ENCODE assay signal across 35 cellular contexts in the genomic region with DNA sequence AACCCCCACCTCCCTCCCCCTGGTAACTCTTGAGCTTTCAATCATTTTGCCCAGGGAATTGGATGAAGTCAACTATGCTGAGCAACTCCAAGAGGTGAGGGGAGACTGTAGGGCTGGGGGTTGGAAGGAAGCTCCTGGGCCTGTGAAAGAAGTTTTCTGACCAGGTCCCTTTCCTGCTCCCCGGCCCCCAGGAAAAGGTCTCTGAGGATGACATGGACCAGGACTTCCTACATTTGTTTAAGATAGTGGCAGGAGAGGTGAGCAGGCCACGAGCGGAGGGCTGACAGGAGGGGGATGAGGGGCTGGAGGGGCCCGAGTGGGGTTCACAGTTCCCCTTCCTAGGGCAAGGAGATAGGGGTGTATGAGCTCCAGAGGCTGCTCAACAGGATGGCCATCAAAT. TPM values are rescaled to one million over a fixed set of nuclear protein-coding genes. Genes with fewer than 3 reads are reported as not detected.
"Had no signal": no experiment of that assay in that cellular context is flagged by ENCODE, and none has a peak within 500 bp of the region (broad histone marks: within the 10 kb centered on the region; RNA-seq: fewer than 3 reads in every experiment).

No MANE protein-coding gene starts in this region.

- ATAC-seq: PC-3 had no signal

- H3K9me3 Mint-ChIP-seq: activated CD4-positive, alpha-beta memory T cell treated with anti-CD3 and anti-CD28 coated beads, Interleukin-2, amount 10 ng/mL, durations not matched to agents 7 days and 5 days; activated naive CD4-positive, alpha-beta T cell treated with anti-CD3 and anti-CD28 coated beads, Interleukin-2, amount 10 ng/mL, durations not matched to agents 7 days and 5 days; central memory CD8-positive, alpha-beta T cell had no signal

- DNase-seq: activated CD4-positive, alpha-beta memory T cell treated with anti-CD3 and anti-CD28 coated beads, Interleukin-2, amount 10 ng/mL, durations not matched to agents 7 days and 5 days; activated CD4-positive, alpha-beta T cell treated with anti-CD3 and anti-CD28 coated beads for 1 hour; activated CD4-positive, alpha-beta T cell treated with anti-CD3 and anti-CD28 coated beads for 48 hours; activated CD4-positive, CD25-positive, alpha-beta regulatory T cell; activated CD8-positive, alpha-beta memory T cell treated with anti-CD3 and anti-CD28 coated beads, Interleukin-2, amount 50 U/mL, for 48 hours; activated effector memory CD4-positive, alpha-beta T cell treated with Interleukin-2 at 50 U/mL for 16 hours; activated naive CD4-positive, alpha-beta T cell treated with anti-CD3 and anti-CD28 coated beads, Interleukin-2, amount 10 ng/mL, durations not matched to agents 7 days and 5 days; activated T-cell treated with anti-CD3 and anti-CD28 coated beads, Interleukin-2, amount 50 U/mL, for 48 hours; amygdala; Karpas-422; KBM-7; NCI-H1048; NCI-H1105 treated with DMSO at 0.1 percent for 48 hours; NCI-H1436; NCI-H1694 treated with DMSO at 0.1 percent for 48 hours; NCI-H2029; NCI-H345; NCI-H510A; NCI-H526; NCI-H748 treated with DMSO at 0.1 percent for 48 hours; NK-92 treated with Interleukin-12 subunit alpha and Interleukin-12 subunit beta, amount 100 ng/mL, for 24 hours; PC-3; SHP77; SJCRH30; T1000; WERI-Rb-1 had no signal

- H3K36me3 Mint-ChIP-seq: activated naive CD4-positive, alpha-beta T cell treated with anti-CD3 and anti-CD28 coated beads, Interleukin-2, amount 10 ng/mL, durations not matched to agents 7 days and 5 days; activated naive CD8-positive, alpha-beta T cell had no signal

- H3K27me3 ChIP-seq: ascending aorta, cardiac muscle cell, SJCRH30 had no signal

- H3K4me3 ChIP-seq: ascending aorta, cardiac muscle cell, SJCRH30, SK-N-MC had no signal

- H3K27me3 Mint-ChIP-seq: activated CD4-positive, alpha-beta memory T cell treated with anti-CD3 and anti-CD28 coated beads, Interleukin-2, amount 10 ng/mL, durations not matched to agents 7 days and 5 days; activated naive CD8-positive, alpha-beta T cell had no signal

- H3K9me3 ChIP-seq: ascending aorta, SJCRH30 had no signal

- H3K27ac ChIP-seq: cardiac muscle cell, SJCRH30, SK-N-MC, WERI-Rb-1 had no signal

- H3K27ac Mint-ChIP-seq: activated CD4-positive, alpha-beta memory T cell treated with anti-CD3 and anti-CD28 coated beads, Interleukin-2, amount 10 ng/mL, durations not matched to agents 7 days and 5 days; activated naive CD4-positive, alpha-beta T cell treated with anti-CD3 and anti-CD28 coated beads, Interleukin-2, amount 10 ng/mL, durations not matched to agents 7 days and 5 days; activated naive CD8-positive, alpha-beta T cell had no signal

- H3K36me3 ChIP-seq: ascending aorta, cardiac muscle cell, SJCRH30, WERI-Rb-1 had no signal

- H3K4me3 Mint-ChIP-seq: activated CD4-positive, alpha-beta memory T cell treated with anti-CD3 and anti-CD28 coated beads, Interleukin-2, amount 10 ng/mL, durations not matched to agents 7 days and 5 days; activated naive CD4-positive, alpha-beta T cell treated with anti-CD3 and anti-CD28 coated beads, Interleukin-2, amount 10 ng/mL, durations not matched to agents 7 days and 5 days; activated naive CD8-positive, alpha-beta T cell; central memory CD8-positive, alpha-beta T cell had no signal

RNA-seq across cellular contexts. Expression of gene CAPN11, which starts 21.8 kb away (rescaled TPM):
- total RNA-seq: cardiac muscle cell; MCF 10A; PC-3; T-helper 1 cell treated with Interleukin-12 subunit alpha and Interleukin-12 subunit beta and Interleukin-4 antibody, amounts not matched to agents 30 ng/mL and 1 ng/mL, for 36 hours; T-helper 2 cell treated with Interferon-gamma antibody and Interleukin-4, amounts not matched to agents 100 ng/mL and 5 ng/mL, for 36 hours had no signal
- polyA plus RNA-seq: cardiac muscle cell had no signal

RNA-seq across cellular contexts. Expression of gene MYMX, which starts 36.3 kb away (rescaled TPM):
- total RNA-seq: activated CD4-positive, alpha-beta memory T cell treated with anti-CD3 and anti-CD28 coated beads, Interleukin-2, amount 10 ng/mL, durations not matched to agents 7 days and 5 days; cardiac muscle cell; chondrocyte; MCF 10A; PC-3; T-helper 1 cell treated with Interleukin-12 subunit alpha and Interleukin-12 subunit beta and Interleukin-4 antibody, amounts not matched to agents 30 ng/mL and 1 ng/mL, for 36 hours; T-helper 2 cell treated with Interferon-gamma antibody and Interleukin-4, amounts not matched to agents 100 ng/mL and 5 ng/mL, for 36 hours had no signal
